In the genomic region with DNA sequence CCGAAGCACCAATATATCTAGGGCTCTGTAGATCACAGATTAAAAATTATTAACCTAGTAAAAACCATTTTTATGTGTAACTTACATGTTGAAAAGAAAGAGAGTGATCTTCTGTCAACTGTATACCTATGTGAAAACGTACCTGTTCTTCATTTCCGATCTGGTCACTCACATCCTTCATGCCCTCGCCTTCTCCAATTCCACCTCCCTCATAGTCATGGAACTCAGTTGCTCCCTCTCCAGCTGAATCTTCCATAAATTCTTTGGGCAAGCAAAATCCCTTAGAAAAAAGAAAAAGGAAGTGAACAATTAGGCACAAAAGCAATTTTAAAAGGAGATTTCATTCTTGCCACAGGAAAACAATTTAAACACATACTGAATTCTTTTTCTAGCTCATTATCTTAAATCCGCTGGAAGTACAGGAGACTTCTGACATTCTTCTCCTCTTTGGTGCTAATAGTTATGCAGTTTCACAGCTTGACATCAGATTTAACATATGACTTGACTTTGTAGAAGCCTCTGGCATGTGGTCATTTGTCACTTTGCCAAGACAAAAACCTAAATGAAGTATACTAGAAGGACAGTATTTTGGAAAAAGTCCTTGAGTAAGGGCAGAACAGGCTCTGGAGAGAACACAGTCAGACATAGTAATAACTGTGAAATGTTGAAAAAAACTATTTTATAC, we compare ENCODE assay signal across 1 cellular context.
TF ChIP-seq lines count a peak whose summit lies in the region.

No MANE protein-coding gene starts in this region.

TF ChIP-seq in endothelial cell of umbilical vein, 7 proteins besides CTCF, POLR2A, EP300 and RAD21:
- no peak for TF ChIP-seq POLR2AphosphoS5 (IDR thresholded peaks at IDR 0.05; ENCODE audit: insufficient read depth, low read depth, low read length)
- TF ChIP-seq, protein P1, sequence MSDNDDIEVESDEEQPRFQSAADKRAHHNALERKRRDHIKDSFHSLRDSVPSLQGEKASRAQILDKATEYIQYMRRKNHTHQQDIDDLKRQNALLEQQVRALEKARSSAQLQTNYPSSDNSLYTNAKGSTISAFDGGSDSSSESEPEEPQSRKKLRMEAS (IDR thresholded peaks at IDR 0.05; ENCODE audit: insufficient read depth, insufficient read length): no peak
- TF ChIP-seq GATA2 (IDR thresholded peaks at IDR 0.05; ENCODE audit: insufficient read depth, insufficient read length, low read depth, low read length): no peak
- TF ChIP-seq MYC (IDR thresholded peaks at IDR 0.05; ENCODE audit: low read depth, low read length): no peak
- TF ChIP-seq FOS (IDR thresholded peaks at IDR 0.05; ENCODE audit: borderline replicate concordance, insufficient read depth, low read length): no peak
- TF ChIP-seq JUN (IDR thresholded peaks at IDR 0.05; ENCODE audit: borderline replicate concordance, insufficient read depth, insufficient read length, low read depth): no peak
- TF ChIP-seq EZH2 (IDR thresholded peaks at IDR 0.05; ENCODE audit: borderline replicate concordance, low read depth, low read length, severe bottlenecking): no peak
